9 cellular contexts compared by ENCODE assay signal in the genomic region with DNA sequence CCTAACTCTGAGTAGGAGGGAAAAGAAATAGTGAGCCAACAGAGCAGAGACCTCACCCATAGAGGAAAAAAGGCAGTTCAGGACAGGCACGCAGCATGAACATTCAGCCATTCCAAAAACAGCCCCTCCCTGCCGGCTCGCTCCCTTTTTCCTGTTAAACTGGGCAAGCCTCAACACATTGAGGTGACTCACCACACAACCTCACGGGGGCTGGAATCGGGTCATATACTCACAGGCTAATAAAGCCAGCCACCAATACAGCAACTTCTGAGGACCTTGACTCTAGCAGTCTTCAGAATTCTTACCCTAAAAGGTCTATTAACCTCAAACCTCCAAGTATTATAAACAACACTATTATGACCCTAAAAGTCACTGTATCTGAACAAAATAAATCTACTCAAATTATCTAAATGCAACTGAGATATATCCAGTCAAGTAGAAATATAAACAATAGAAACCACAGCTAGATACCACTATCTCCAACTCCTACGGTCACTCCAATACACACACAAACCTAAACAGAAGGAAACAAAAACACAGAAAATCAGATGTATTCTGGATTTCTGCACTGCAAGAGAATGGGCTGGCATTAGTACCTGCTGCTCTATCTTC. TPM values are rescaled to one million over a fixed set of nuclear protein-coding genes. Genes with fewer than 3 reads are reported as not detected.
A peak's percentile ranks its signal among the peaks of the same experiment; 100 is the strongest.
DNase-seq lines count a peak whose midpoint lies in the region; ATAC-seq and TF ChIP-seq lines count a peak whose summit lies in the region.
"Had no signal": no experiment of that assay in that cellular context is flagged by ENCODE, and none has a peak within 500 bp of the region (broad histone marks: within the 10 kb centered on the region; RNA-seq: fewer than 3 reads in every experiment).

No MANE protein-coding gene starts in this region.

- no peaks in the 10 kb centered on the region for H3F3A ChIP-seq in PC-3 (ENCODE audit: low read length, unreplicated experiment)

- H2AFZ ChIP-seq in PC-3 (ENCODE audit: low read length) (no peak overlapping the region), osteoblast (ENCODE audit: low read length) (peak overlapping the region; percentile 25)

- H3K27me3 ChIP-seq in PC-3 (ENCODE audit: low read length) (no peaks in the 10 kb centered on the region), osteoblast (ENCODE audit: insufficient read depth, low read length) (no peaks in the 10 kb centered on the region)

- ATAC-seq in PC-3, result peak; percentile 87

- H3K9ac ChIP-seq in PC-3 (ENCODE audit: low read length), result peak overlapping the region; percentile 13; the same call in 1 of the 2 replicates

- H3K4me2 ChIP-seq in PC-3 (ENCODE audit: low read length), result peak overlapping the region; percentile 90
- H3K4me2 ChIP-seq in osteoblast (ENCODE audit: insufficient read depth, low read length), result peak overlapping the region; percentile 80

- no peaks in the 10 kb centered on the region for H3K9me2 ChIP-seq in PC-3 (replicated peaks; ENCODE audit: low read length)

- H3K79me2 ChIP-seq in PC-3 (ENCODE audit: low read length) (peaks cover 86% of the 10 kb centered on the region), osteoblast (ENCODE audit: insufficient read depth, low read length) (peaks cover 74% of the 10 kb centered on the region)

- H3K27ac ChIP-seq in PC-3 (ENCODE audit: low read length) (peak overlapping the region; percentile 73), osteoblast (ENCODE audit: low read depth, low read length) (peak overlapping the region; percentile 87)

- H3K4me3 ChIP-seq in PC-3 (ENCODE audit: low read length) (peak overlapping the region; percentile 35), osteoblast (ENCODE audit: insufficient read depth, low read length) (peak overlapping the region; percentile 50)

- TF ChIP-seq CTCF in PC-3 (conservative IDR thresholded peaks at IDR 0.05; ENCODE audit: low read depth, low read length) (no peak), osteoblast (IDR thresholded peaks at IDR 0.05; ENCODE audit: extremely low read depth, low read depth, low read length) (no peak)

- H4K20me1 ChIP-seq in PC-3 (ENCODE audit: low read length) (peaks cover 65% of the 10 kb centered on the region), osteoblast (ENCODE audit: insufficient read depth, low read length) (no peaks in the 10 kb centered on the region)

- intact Hi-C loops in PC-3 (cut with micrococcal nuclease), result loop anchor here (2.0 to 5.0 kb wide), 2 partner anchors 35 to 352 kb away; no protein-coding TSS in a partner anchor

- CTCF ChIA-PET in PC-3 (lab: Charles Lee), result interaction anchor here (0.6 kb wide), 1 partner anchor 527 kb away, joined by 3 read pairs; no protein-coding TSS in a partner anchor

- H3K36me3 ChIP-seq in PC-3 (ENCODE audit: low read depth, low read length) (peaks cover 33% of the 10 kb centered on the region), osteoblast (ENCODE audit: insufficient read depth, low read length) (peaks cover 41% of the 10 kb centered on the region)

- H3K9me3 ChIP-seq in PC-3 (ENCODE audit: low read length) (no peaks in the 10 kb centered on the region), osteoblast (ENCODE audit: low read depth, low read length) (no peaks in the 10 kb centered on the region)

- peak; percentile 37 for DNase-seq in COLO668 (lab: John Stamatoyannopoulos, UW; ENCODE audit: unreplicated experiment)
- peak; percentile 88 for DNase-seq in PC-3
- peak; percentile 80 for DNase-seq in fibroblast of gingiva (ENCODE audit: low read depth)
- peak; percentile 85 for DNase-seq in osteoblast (ENCODE audit: insufficient read length, low spot score, missing footprints)
- no peak for DNase-seq in NCI-H524 (lab: John Stamatoyannopoulos, UW)
- no peak for DNase-seq in RPMI8226
- DNase-seq in GDM1 (lab: John Stamatoyannopoulos, UW), result no peak
- no peak for DNase-seq in stimulated activated CD4-positive, alpha-beta T cell treated with anti-CD3 and anti-CD28 coated beads, Interleukin-4, amount 100 ng/mL, for 4 hours
- DNase-seq: activated naive CD8-positive, alpha-beta T cell treated with anti-CD3 and anti-CD28 coated beads, Interleukin-2, amount 10 ng/mL, durations not matched to agents 7 days and 5 days had no signal

- H3K4me1 ChIP-seq in PC-3 (ENCODE audit: insufficient read depth, low read length) (peaks cover 54% of the 10 kb centered on the region), osteoblast (ENCODE audit: insufficient read depth, low read length) (peaks cover 50% of the 10 kb centered on the region)

- POLR2A ChIA-PET in PC-3 (lab: Charles Lee; ENCODE audit: unreplicated experiment), result no interaction called here

- BruUV-seq in PC-3 (replicated peaks; lab: Mats Ljungman, UMichigan), result no TSS peak

RNA-seq across cellular contexts. Expression of a gene that starts 6.3 kb away (rescaled TPM):
- 85.9 and 104 TPM in 2 replicates for total RNA-seq in PC-3 (2014; rRNA removed)
- total RNA-seq in osteoblast, result 147 TPM in 2 replicates

RNA-seq across cellular contexts. Expression of a gene that starts 43.0 kb away (rescaled TPM):
- 4.3 and 8.6 TPM in 2 replicates for total RNA-seq in PC-3 (2014; rRNA removed)
- under 0.01 TPM in 2 replicates for total RNA-seq in osteoblast

Comparison
In these comparisons a context has a peak if more than half of its experiments do, and no peak if none do; other contexts are left out.
1. DNase-seq: peak in COLO668 (single experiment), PC-3 (single experiment), fibroblast of gingiva (single experiment) and osteoblast (single experiment); none in NCI-H524 (0 of 2), RPMI8226 (single experiment), GDM1 (single experiment) and stimulated activated CD4-positive, alpha-beta T cell treated with anti-CD3 and anti-CD28 coated beads, Interleukin-4, amount 100 ng/mL, for 4 hours (0 of 2).